In genomic region chr20:48620486-48621255, GRCh38 we compare ENCODE assay signal across 8 cellular contexts.
DNase-seq lines count a peak whose midpoint lies in the region; ATAC-seq, FAIRE-seq and TF ChIP-seq lines count a peak whose summit lies in the region.

No MANE protein-coding gene starts in this region.

- H3K4me1 Mint-ChIP-seq in Caco-2 (ENCODE audit: low read depth, unreplicated experiment) = peaks cover 6% of the 10 kb centered on the region

- no peak overlapping the region for H3K27ac ChIP-seq in kidney (ENCODE audit: low read depth in 2 of 2, low read length in 2 of 2)

- intact Hi-C loops in Caco-2 (cut with micrococcal nuclease; ENCODE audit: unreplicated experiment) (loop anchor here (1.0 to 10.0 kb wide), 12 partner anchors 59 to 957 kb away; no protein-coding TSS in a partner anchor), kidney (cut with DNase I) (loop anchor here (5.0 kb wide), 1 partner anchor 953 kb away; no protein-coding TSS in a partner anchor)

- no peaks in the 10 kb centered on the region for H3K27me3 ChIP-seq in Caco-2 (replicated peaks; ENCODE audit: control insufficient read depth, insufficient read depth, low read length)

- FAIRE-seq in kidney (lab: Jason Lieb, UNC) = no peak

- POLR2A ChIA-PET in Caco-2 (lab: Charles Lee) = interaction anchor here (0.5 to 1.0 kb wide), 3 partner anchors 36 to 325 kb away, joined by 3 to 5 read pairs (median 3); no protein-coding TSS in a partner anchor

- TF ChIP-seq CTCF in Caco-2 (IDR thresholded peaks at IDR 0.05; ENCODE audit: insufficient read depth in 1 of 2, low read depth in 1 of 2, low read length in 1 of 2, severe bottlenecking in 1 of 2, unreplicated experiment in 1 of 2) (peak; percentile 99 to 100), kidney (IDR thresholded peaks at IDR 0.05; ENCODE audit: borderline replicate concordance, extremely low read depth, insufficient read depth) (peak; percentile 97)

- no TSS peak for BruUV-seq in Caco-2 (replicated peaks; lab: Mats Ljungman, UMichigan)

- H3K4me1 ChIP-seq in Caco-2 (peaks cover 11% of the 10 kb centered on the region), kidney (ENCODE audit: control insufficient read depth in 1 of 2, insufficient read depth in 1 of 2, low read depth in 1 of 2, low read length in 2 of 2) (peaks cover 4 to 9% of the 10 kb centered on the region in 2 donors)

- no peaks in the 10 kb centered on the region for H3K27me3 Mint-ChIP-seq in Caco-2 (ENCODE audit: insufficient read depth, unreplicated experiment)

- H3K27ac Mint-ChIP-seq in Caco-2 (ENCODE audit: unreplicated experiment) = peak overlapping the region; percentile 31

- peak overlapping the region; percentile 20 for H3K4me3 ChIP-seq in Caco-2 (ENCODE audit: low read depth, low read length)
- peak overlapping the region; percentile 46 to 52 for H3K4me3 ChIP-seq in kidney (ENCODE audit: low read length in 2 of 2)

- no peaks in the 10 kb centered on the region for H3K36me3 Mint-ChIP-seq in Caco-2 (ENCODE audit: insufficient read depth, unreplicated experiment)

- H3K36me3 ChIP-seq in Caco-2 (ENCODE audit: control insufficient read depth, insufficient read depth, low read length) (no peaks in the 10 kb centered on the region), kidney (ENCODE audit: control insufficient read depth in 1 of 2, insufficient read depth in 2 of 2, low read length in 2 of 2) (no peaks in the 10 kb centered on the region)

- peak overlapping the region in 1 of 2 donors; percentile 1 for H3K9ac ChIP-seq in kidney (ENCODE audit: low read length in 2 of 2)

- no peaks in the 10 kb centered on the region for H3K9me3 ChIP-seq in Caco-2
- H3K9me3 ChIP-seq in kidney (ENCODE audit: control insufficient read depth in 1 of 2, low read length in 2 of 2) = no peaks in the 10 kb centered on the region

- peak; percentile 94 to 98 for DNase-seq in Caco-2
- peak; percentile 88 for DNase-seq in NCI-H345 treated with DMSO at 0.1 percent for 48 hours (lab: John Stamatoyannopoulos, UW; ENCODE audit: unreplicated experiment)
- DNase-seq in activated CD4-positive, alpha-beta T cell treated with anti-CD3 and anti-CD28 coated beads for 1 hour = peak; percentile 41
- peak; percentile 74 for DNase-seq in cerebellum (ENCODE audit: low spot score)
- DNase-seq in kidney = peak; percentile 94
- peak; percentile 31 to 57 for DNase-seq in stimulated activated CD4-positive, alpha-beta T cell treated with anti-CD3 and anti-CD28 coated beads, Interleukin-15, amount 100 ng/mL, for 1 hour (ENCODE audit: low read depth in 1 of 2, low spot score in 1 of 2)

- H3K4me3 Mint-ChIP-seq in Caco-2 (ENCODE audit: unreplicated experiment) = peak overlapping the region; percentile 70

- H3K9me3 Mint-ChIP-seq in Caco-2 (ENCODE audit: unreplicated experiment) = no peaks in the 10 kb centered on the region

- ATAC-seq in HG02678 (IDR thresholded peaks at IDR 0.05; ENCODE audit: unreplicated experiment) (peak; percentile 50), HG03097 (IDR thresholded peaks at IDR 0.05; ENCODE audit: low FRiP score, unreplicated experiment) (no peak)

- CTCF ChIA-PET in Caco-2 (lab: Charles Lee) = interaction anchor here (0.5 to 3.1 kb wide), 114 partner anchors 11 to 978 kb away, joined by 3 to 114 read pairs (median 5); partner anchors contain the start of gene SULF2

Comparison
In these comparisons a context has a peak if more than half of its experiments do, and no peak if none do; other contexts are left out.
1. DNase-seq: peak in every context shown above with its lines; median percentile 96 in Caco-2; 94 in kidney; 88 in NCI-H345 treated with DMSO at 0.1 percent for 48 hours; 74 in cerebellum; 44 in stimulated activated CD4-positive, alpha-beta T cell treated with anti-CD3 and anti-CD28 coated beads, Interleukin-15, amount 100 ng/mL, for 1 hour; 41 in activated CD4-positive, alpha-beta T cell treated with anti-CD3 and anti-CD28 coated beads for 1 hour.